ENCODE assay signal across 8 cellular contexts in the genomic region with DNA sequence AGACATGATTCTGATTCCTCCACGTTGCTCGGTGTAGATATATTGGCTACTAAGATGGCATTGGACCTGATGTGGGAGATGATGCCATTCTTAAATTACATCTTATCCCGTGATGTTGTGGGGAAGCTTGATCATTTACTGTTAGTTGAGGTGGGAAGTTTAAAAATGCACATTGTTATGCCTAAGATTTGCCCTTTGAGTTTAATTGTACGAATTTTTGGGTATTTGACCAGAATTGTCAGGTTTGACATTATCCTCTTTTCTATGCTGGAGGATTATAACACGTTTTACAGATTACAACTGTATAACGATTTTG. TPM values are rescaled to one million over a fixed set of nuclear protein-coding genes. Genes with fewer than 3 reads are reported as not detected.
A peak's percentile ranks its signal among the peaks of the same experiment; 100 is the strongest.
DNase-seq lines count a peak whose midpoint lies in the region; ATAC-seq and TF ChIP-seq lines count a peak whose summit lies in the region.

No MANE protein-coding gene starts in this region.

- no peak for DNase-seq in activated naive CD4-positive, alpha-beta T cell treated with anti-CD3 and anti-CD28 coated beads for 36 hours
- DNase-seq in activated naive CD4-positive, alpha-beta T cell treated with anti-CD3 and anti-CD28 coated beads, Interleukin-2, amount 50 U/mL, for 16 hours: no peak
- DNase-seq in lung (ENCODE audit: low spot score) (no peak), type B pancreatic cell (ENCODE audit: extremely low spot score, unreplicated experiment) (no peak), caudate nucleus (lab: John Stamatoyannopoulos, UW) (no peak), G401 (ENCODE audit: low spot score) (no peak)
- DNase-seq in stimulated activated CD4-positive, alpha-beta T cell treated with anti-CD3 and anti-CD28 coated beads, Interleukin-2, amount 100 ng/mL, for 24 hours: no peak

- intact Hi-C loops in activated naive CD4-positive, alpha-beta T cell treated with anti-CD3 and anti-CD28 coated beads for 36 hours (cut with micrococcal nuclease): loop anchor here (5.0 kb wide), 1 partner anchor 737 kb away; the partner anchor contains the start of gene MAP2K5

- no peaks in the 10 kb centered on the region for H3K27me3 ChIP-seq in lung (ENCODE audit: control insufficient read depth, insufficient read depth)

- peak overlapping the region; percentile 65 to 98 for H3K27ac ChIP-seq in lung (ENCODE audit: low read depth in 1 of 2, low read length in 1 of 2)
- H3K27ac ChIP-seq in caudate nucleus (ENCODE audit: low read depth, low read length): no peak overlapping the region

- peaks cover 48% of the 10 kb centered on the region for H3K4me1 Mint-ChIP-seq in activated naive CD4-positive, alpha-beta T cell treated with anti-CD3 and anti-CD28 coated beads for 36 hours (ENCODE audit: low read depth)
- peaks cover 75% of the 10 kb centered on the region for H3K4me1 Mint-ChIP-seq in brain
- peaks cover 37% of the 10 kb centered on the region for H3K4me1 Mint-ChIP-seq in type B pancreatic cell (ENCODE audit: unreplicated experiment)

- H3K36me3 Mint-ChIP-seq in activated naive CD4-positive, alpha-beta T cell treated with anti-CD3 and anti-CD28 coated beads for 36 hours (ENCODE audit: low read depth): peaks cover 9% of the 10 kb centered on the region
- H3K36me3 Mint-ChIP-seq in brain: peaks cover 23% of the 10 kb centered on the region
- peaks cover 9% of the 10 kb centered on the region for H3K36me3 Mint-ChIP-seq in type B pancreatic cell

- H3K4me3 Mint-ChIP-seq in activated naive CD4-positive, alpha-beta T cell treated with anti-CD3 and anti-CD28 coated beads for 36 hours: peak overlapping the region; percentile 97
- peak overlapping the region; percentile 92 to 100 (median 95) for H3K4me3 Mint-ChIP-seq in brain
- H3K4me3 Mint-ChIP-seq in type B pancreatic cell: peak overlapping the region; percentile 100

- in situ Hi-C loops in G401 (cut with HindIII; ENCODE audit: low sequenced_read_pairs): no loop called here

- H3K4me3 ChIP-seq in lung: peak overlapping the region; percentile 87

- H3K27ac Mint-ChIP-seq in activated naive CD4-positive, alpha-beta T cell treated with anti-CD3 and anti-CD28 coated beads for 36 hours: peak overlapping the region; percentile 97
- peak overlapping the region; percentile 95 to 99 (median 97) for H3K27ac Mint-ChIP-seq in brain
- peak overlapping the region; percentile 95 for H3K27ac Mint-ChIP-seq in type B pancreatic cell

- H3K9me3 Mint-ChIP-seq in activated naive CD4-positive, alpha-beta T cell treated with anti-CD3 and anti-CD28 coated beads for 36 hours: no peaks in the 10 kb centered on the region
- H3K9me3 Mint-ChIP-seq in brain (peaks cover 0 to 4% (median 0%) of the 10 kb centered on the region in 5 experiments), type B pancreatic cell (no peaks in the 10 kb centered on the region)

- no peaks in the 10 kb centered on the region for H3K9me3 ChIP-seq in lung (ENCODE audit: control insufficient read depth in 2 of 2, insufficient read depth in 1 of 2, low read length in 1 of 2)

- H3K36me3 ChIP-seq in lung (ENCODE audit: control insufficient read depth in 2 of 2, insufficient read depth in 2 of 2, low read length in 2 of 2): no peaks in the 10 kb centered on the region

- ATAC-seq in lung (ENCODE audit: insufficient read depth, low FRiP score): no peak

- no peak for TF ChIP-seq CTCF in brain (conservative IDR thresholded peaks at IDR 0.05)
- no peak for TF ChIP-seq CTCF in lung (IDR thresholded peaks at IDR 0.05; ENCODE audit: control extremely low read depth, extremely low read depth)
- no peak for TF ChIP-seq CTCF in type B pancreatic cell (conservative IDR thresholded peaks at IDR 0.05)

- CTCF ChIA-PET in activated naive CD4-positive, alpha-beta T cell treated with anti-CD3 and anti-CD28 coated beads for 36 hours (lab: Charles Lee): interaction anchor here (3.8 kb wide), 1 partner anchor 13 kb away, joined by 22 read pairs; no protein-coding TSS in a partner anchor

- H3K27me3 Mint-ChIP-seq in activated naive CD4-positive, alpha-beta T cell treated with anti-CD3 and anti-CD28 coated beads for 36 hours (ENCODE audit: low read depth): no peaks in the 10 kb centered on the region
- peaks cover 7% of the 10 kb centered on the region for H3K27me3 Mint-ChIP-seq in brain
- no peaks in the 10 kb centered on the region for H3K27me3 Mint-ChIP-seq in type B pancreatic cell

- 7 to 13% methylated on average over 6 of the region's 6 CpGs for WGBS in lung, 2 donors

- peaks cover 9 to 12% of the 10 kb centered on the region in 2 donors for H3K4me1 ChIP-seq in lung (ENCODE audit: control insufficient read depth in 2 of 2, insufficient read depth in 2 of 2, low read length in 2 of 2)

RNA-seq across cellular contexts. Expression of gene FEM1B, which starts 1.6 kb away (rescaled TPM):
- total RNA-seq in activated naive CD4-positive, alpha-beta T cell treated with anti-CD3 and anti-CD28 coated beads for 36 hours: 10 to 100 TPM; 30.3 to 34.2 TPM
- polyA plus RNA-seq in brain (ENCODE audit: insufficient read depth, low read depth, low replicate concordance): 15.5 TPM
- 10 to 100 TPM; 46.2 to 57.7 TPM for total RNA-seq in lung
- 10 to 100 TPM in 1 of 2 donors, 1 to 10 TPM in 1; 8.1 to 14.8 TPM for polyA plus RNA-seq in lung
- 54.2 and 63.1 TPM in 2 replicates for total RNA-seq in type B pancreatic cell (ENCODE audit: low replicate concordance)
- 39.0 and 51.5 TPM in 2 replicates for total RNA-seq in G401 (2014; rRNA removed; shearing (Covaris generic))

RNA-seq across cellular contexts. Expression of gene CLN6, which starts 49.6 kb away (rescaled TPM):
- total RNA-seq in activated naive CD4-positive, alpha-beta T cell treated with anti-CD3 and anti-CD28 coated beads for 36 hours: 10 to 100 TPM; 30.5 to 34.2 TPM
- polyA plus RNA-seq in brain (ENCODE audit: insufficient read depth, low read depth, low replicate concordance): 21.5 TPM
- total RNA-seq in lung: 10 to 100 TPM; 13.9 to 47.1 TPM
- 10 to 100 TPM; 37.4 to 48.9 TPM for polyA plus RNA-seq in lung
- total RNA-seq in type B pancreatic cell (ENCODE audit: low replicate concordance): 29.5 and 43.0 TPM in 2 replicates
- total RNA-seq in G401 (2014; rRNA removed; shearing (Covaris generic)): 36.4 and 43.4 TPM in 2 replicates
